In genomic region chr22:45831394-45831793, GRCh38 we compare ENCODE assay signal across 2 cellular contexts.
TF ChIP-seq lines count a peak whose summit lies in the region.

No MANE protein-coding gene starts in this region.

TF ChIP-seq in IMR-90, 13 proteins besides CTCF, POLR2A, EP300 and RAD21:
- peak; percentile 59 for TF ChIP-seq SMC3 (IDR thresholded peaks at IDR 0.05; ENCODE audit: low read depth, low read length)
- TF ChIP-seq NFE2L2 (IDR thresholded peaks at IDR 0.05; ENCODE audit: low read depth, low read length), result no peak

TF ChIP-seq in GM12878, 131 proteins besides CTCF, POLR2A, EP300 and RAD21:
- TF ChIP-seq BCL11A (IDR thresholded peaks at IDR 0.05; ENCODE audit: low read depth, low read length), result no peak
- peak; percentile 43; the same call in 1 of the 2 replicates for TF ChIP-seq SMC3 (IDR thresholded peaks at IDR 0.05; ENCODE audit: borderline replicate concordance, low read length)
- no peak for TF ChIP-seq FOXK2 (IDR thresholded peaks at IDR 0.05)
